ENCODE assay signal across 8 cellular contexts in genomic region chr9:26893030-26893676, GRCh38. TPM values are rescaled to one million over a fixed set of nuclear protein-coding genes. Genes with fewer than 3 reads are reported as not detected.
DNase-seq lines count a peak whose midpoint lies in the region; ATAC-seq and TF ChIP-seq lines count a peak whose summit lies in the region.

No MANE protein-coding gene starts in this region.

- no peak for DNase-seq in epithelial cell of prostate (ENCODE audit: low read depth, low spot score)
- no peak for DNase-seq in psoas muscle
- no peak for DNase-seq in islet precursor cell

- H3K4me3 ChIP-seq in GM08714 (ENCODE audit: low read length) (peak overlapping the region; percentile 81), OCI-LY3 (ENCODE audit: low read length) (peak overlapping the region; percentile 91), psoas muscle (peak overlapping the region; percentile 92)

- no peaks in the 10 kb centered on the region for H3K36me3 ChIP-seq in OCI-LY3 (replicated peaks; ENCODE audit: low read depth, low read length)
- no peaks in the 10 kb centered on the region for H3K36me3 ChIP-seq in psoas muscle (ENCODE audit: insufficient read depth in 1 of 2, low read depth in 1 of 2)

- TF ChIP-seq CTCF in OCI-LY3 (IDR thresholded peaks at IDR 0.05; ENCODE audit: low read depth, low read length) (no peak), psoas muscle (IDR thresholded peaks at IDR 0.05) (no peak)

- peaks cover 8% of the 10 kb centered on the region for H3K4me1 ChIP-seq in OCI-LY3 (ENCODE audit: low read length)
- peaks cover 19% of the 10 kb centered on the region for H3K4me1 ChIP-seq in psoas muscle

- 19 to 25% (median 22%) methylated on average over 7 of the region's 7 CpGs for WGBS in psoas muscle, 3 donors

- peaks cover 8% of the 10 kb centered on the region for H4K20me1 ChIP-seq in OCI-LY3 (ENCODE audit: insufficient read depth, low read length)

- intact Hi-C loops in psoas muscle (cut with DNase I): loop anchor here (2.0 to 5.0 kb wide), 2 partner anchors 54 to 64 kb away; partner anchors contain the start of genes IFT74 (in 1 of the 2) and PLAA (in 1 of the 2)

- peak overlapping the region; percentile 91 for H3K27ac ChIP-seq in OCI-LY3 (ENCODE audit: low read length)
- peak overlapping the region; percentile 97 for H3K27ac ChIP-seq in epithelial cell of prostate
- peak overlapping the region; percentile 99 for H3K27ac ChIP-seq in psoas muscle

- no peak for ATAC-seq in psoas muscle
- no peak for ATAC-seq in GM21360 (IDR thresholded peaks at IDR 0.05; ENCODE audit: unreplicated experiment)
- ATAC-seq in GM18870 (IDR thresholded peaks at IDR 0.05; ENCODE audit: unreplicated experiment): no peak
- no peak for ATAC-seq in HG03097 (IDR thresholded peaks at IDR 0.05; ENCODE audit: low FRiP score, unreplicated experiment)

- no peaks in the 10 kb centered on the region for H3K9me3 ChIP-seq in OCI-LY3 (ENCODE audit: insufficient read depth, low read length)
- H3K9me3 ChIP-seq in psoas muscle: no peaks in the 10 kb centered on the region

- H2AFZ ChIP-seq in OCI-LY3 (ENCODE audit: low read depth, low read length): peak overlapping the region; percentile 39

- peak overlapping the region; percentile 87 for H3K4me2 ChIP-seq in OCI-LY3 (ENCODE audit: low read length)

- peak overlapping the region; percentile 95 for H3K9ac ChIP-seq in OCI-LY3 (ENCODE audit: low read length)

- H3K27me3 ChIP-seq in OCI-LY3 (ENCODE audit: low read depth, low read length): no peaks in the 10 kb centered on the region
- no peaks in the 10 kb centered on the region for H3K27me3 ChIP-seq in psoas muscle (ENCODE audit: insufficient read depth in 3 of 3, low read length in 2 of 3)

- peaks cover 44% of the 10 kb centered on the region for H3K79me2 ChIP-seq in OCI-LY3 (ENCODE audit: low read length)

RNA-seq across cellular contexts. Expression of gene CAAP1, which starts 0.6 kb away (rescaled TPM):
- 1 to 10 TPM; 4.7 to 8.8 (median 6.1) TPM for total RNA-seq in psoas muscle
- polyA plus RNA-seq in psoas muscle: 1 to 10 TPM; 5.9 to 8.4 (median 7.8) TPM

RNA-seq across cellular contexts. Expression of gene PLAA, which starts 53.9 kb away (rescaled TPM):
- total RNA-seq in psoas muscle: 10 to 100 TPM; 42.8 to 91.7 (median 66.0) TPM
- polyA plus RNA-seq in psoas muscle: 10 to 100 TPM; 42.3 to 63.7 (median 49.7) TPM
